Comparison of ENCODE assay signal across 8 cellular contexts in genomic region chr19:14375055-14375581, GRCh38. TPM values are rescaled to one million over a fixed set of nuclear protein-coding genes. Genes with fewer than 3 reads are reported as not detected.
A peak's percentile ranks its signal among the peaks of the same experiment; 100 is the strongest.
DNase-seq lines count a peak whose midpoint lies in the region; ATAC-seq and FAIRE-seq lines count a peak whose summit lies in the region.

No MANE protein-coding gene starts in this region.

- FAIRE-seq in small intestine (lab: Jason Lieb, UNC): no peak

- DNase-seq in activated CD4-positive, CD25-positive, alpha-beta regulatory T cell treated with anti-CD3 and anti-CD28 coated beads, Interleukin-2, amount 50 U/mL, for 72 hours: peak; percentile 54
- DNase-seq in small intestine (peak; percentile 80), foreskin melanocyte (no peak), middle frontal gyrus (ENCODE audit: extremely low spot score, low spot score) (no peak), MG63 (no peak)

- H3K27ac ChIP-seq in esophagus (ENCODE audit: low read depth in 2 of 2, low read length in 1 of 2) (peak overlapping the region; percentile 78 to 84), small intestine (ENCODE audit: low read depth in 1 of 2, low read length in 1 of 2) (peak overlapping the region; percentile 78 to 92)

- peak; percentile 51 for ATAC-seq in HG03175 (IDR thresholded peaks at IDR 0.05; ENCODE audit: unreplicated experiment)
- ATAC-seq in GM21367 (IDR thresholded peaks at IDR 0.05; ENCODE audit: unreplicated experiment): no peak

- H3K9me3 ChIP-seq in esophagus (ENCODE audit: control insufficient read depth in 2 of 2, insufficient read depth in 1 of 2, low read depth in 1 of 2, low read length in 1 of 2) (no peaks in the 10 kb centered on the region), small intestine (ENCODE audit: control insufficient read depth, low read depth) (no peaks in the 10 kb centered on the region), MG63 (no peaks in the 10 kb centered on the region)

- no peak overlapping the region for H3K4me3 ChIP-seq in esophagus (ENCODE audit: low read depth in 1 of 2, low read length in 2 of 2)
- H3K4me3 ChIP-seq in small intestine (ENCODE audit: low read depth in 1 of 2, low read length in 2 of 2): no peak overlapping the region
- no peak overlapping the region for H3K4me3 ChIP-seq in MG63

- H3K27me3 ChIP-seq in esophagus (ENCODE audit: control insufficient read depth in 1 of 2, insufficient read depth in 2 of 2, low read length in 2 of 2) (no peaks in the 10 kb centered on the region), small intestine (ENCODE audit: control insufficient read depth in 2 of 2, insufficient read depth in 2 of 2, low read length in 2 of 2) (no peaks in the 10 kb centered on the region), MG63 (no peaks in the 10 kb centered on the region; the same call in 1 of the 2 replicates)

- 38 to 48% methylated on average over 12 of the region's 12 CpGs for WGBS in esophagus, 2 donors
- WGBS in small intestine, 3 donors: 34 to 48% (median 47%) methylated on average over 12 of the region's 12 CpGs

- no peaks in the 10 kb centered on the region for H3K36me3 ChIP-seq in esophagus (ENCODE audit: control insufficient read depth in 2 of 2, insufficient read depth in 2 of 2, low read length in 1 of 2)
- no peaks in the 10 kb centered on the region for H3K36me3 ChIP-seq in small intestine (ENCODE audit: control insufficient read depth in 2 of 2, insufficient read depth in 2 of 2, low read length in 2 of 2)
- no peaks in the 10 kb centered on the region for H3K36me3 ChIP-seq in MG63

- peaks cover 0 to 2% of the 10 kb centered on the region in 2 donors for H3K4me1 ChIP-seq in esophagus (ENCODE audit: control insufficient read depth in 2 of 2, insufficient read depth in 2 of 2, low read length in 1 of 2)
- H3K4me1 ChIP-seq in small intestine (ENCODE audit: control insufficient read depth in 2 of 2, insufficient read depth in 1 of 2, low read depth in 1 of 2, low read length in 1 of 2): peaks cover 0 to 8% of the 10 kb centered on the region in 2 donors

RNA-seq across cellular contexts. Expression of gene ADGRE5, which starts 6.1 kb away (rescaled TPM):
- polyA plus RNA-seq in esophagus (1 to 10 TPM; 4.5 to 6.1 TPM), small intestine (10 to 100 TPM; 13.6 to 51.6 (median 15.7) TPM)
- 37.5 and 56.7 TPM in 2 replicates for total RNA-seq in MG63 (2014; rRNA removed; shearing (Covaris generic); ENCODE audit: low replicate concordance)

RNA-seq across cellular contexts. Expression of gene DDX39A, which starts 44.0 kb away (rescaled TPM):
- polyA plus RNA-seq in esophagus: 100 to 1,000 TPM in 1 of 2 donors, 10 to 100 TPM in 1; 92.6 to 111 TPM
- polyA plus RNA-seq in small intestine: 100 to 1,000 TPM; 110 to 139 (median 139) TPM
- 227 and 342 TPM in 2 replicates for total RNA-seq in MG63 (2014; rRNA removed; shearing (Covaris generic); ENCODE audit: low replicate concordance)

RNA-seq across cellular contexts. Expression of gene PKN1, which starts 58.0 kb away (rescaled TPM):
- polyA plus RNA-seq in esophagus (10 to 100 TPM; 10.7 to 12.6 TPM), small intestine (10 to 100 TPM in 2 of 3 donors, 1 to 10 TPM in 1; 8.9 to 35.0 (median 27.8) TPM)
- 105 and 128 TPM in 2 replicates for total RNA-seq in MG63 (2014; rRNA removed; shearing (Covaris generic); ENCODE audit: low replicate concordance)

Comparison
In these comparisons a context has a peak if more than half of its experiments do, and no peak if none do; other contexts are left out.
1. DNase-seq: peak in activated CD4-positive, CD25-positive, alpha-beta regulatory T cell treated with anti-CD3 and anti-CD28 coated beads, Interleukin-2, amount 50 U/mL, for 72 hours (single experiment) and small intestine (single experiment); none in foreskin melanocyte (single experiment), middle frontal gyrus (single experiment) and MG63 (single experiment).